In the genomic region with DNA sequence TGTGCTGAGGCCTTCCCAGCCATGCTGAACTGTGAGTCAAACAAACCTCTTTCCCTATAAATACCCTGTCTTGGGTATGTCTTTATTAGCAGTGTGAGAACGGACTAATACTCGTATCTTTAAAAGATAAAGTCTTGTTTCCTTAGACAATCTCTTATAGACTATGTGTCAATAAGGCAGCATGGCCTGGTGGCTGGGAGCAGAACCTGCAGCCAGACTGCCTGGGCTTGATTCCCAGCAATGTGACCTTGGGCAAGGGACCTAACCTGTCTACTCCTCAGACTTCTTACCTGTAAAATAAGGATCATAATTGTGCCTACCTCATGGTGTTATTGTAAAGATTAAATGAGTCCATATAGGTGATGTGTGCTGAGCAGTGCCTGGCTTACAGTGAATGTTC, we compare ENCODE assay signal across 24 cellular contexts.
"Had no signal": no experiment of that assay in that cellular context is flagged by ENCODE, and none has a peak within 500 bp of the region (broad histone marks: within the 10 kb centered on the region; RNA-seq: fewer than 3 reads in every experiment).

No MANE protein-coding gene starts in this region.

- FAIRE-seq: keratinocyte, urothelium cell line had no signal

- H3K36me3 ChIP-seq: left lung, lower lobe of right lung, neutrophil, right atrium auricular region, right lobe of liver, thyroid gland, upper lobe of right lung had no signal

- H3K27ac ChIP-seq: left lung, lower lobe of right lung, neutrophil, right atrium auricular region, right lobe of liver, testis, thyroid gland, upper lobe of right lung had no signal

- ATAC-seq: left cardiac atrium; left lung; lower lobe of right lung; naive thymus-derived CD8-positive, alpha-beta T cell; stimulated activated memory B cell treated with anti-CD40 and anti-IgM and Interleukin-4, amounts not matched to agents 10 μg/mL and 1 μg/mL and 100 μg/mL, for 72 hours; stimulated activated naive CD8-positive, alpha-beta T cell treated with anti-CD3 and anti-CD28 coated beads, Interleukin-15, amount 100 ng/mL, for 72 hours; upper lobe of right lung had no signal

- H3K4me3 ChIP-seq: left lung, lower lobe of right lung, right atrium auricular region, right lobe of liver, smooth muscle cell, testis, thyroid gland, upper lobe of right lung had no signal

- H3K9me3 ChIP-seq: left lung, lower lobe of right lung, neutrophil, right atrium auricular region, right lobe of liver, testis, thyroid gland, upper lobe of right lung had no signal

- H3K27me3 ChIP-seq: left lung, neutrophil, right atrium auricular region, right lobe of liver, testis, thyroid gland, upper lobe of right lung had no signal

- DNase-seq: kidney glomerular epithelial cell; left cardiac atrium; left lung; lower lobe of right lung; mammary epithelial cell; mesenchymal stem cell; naive thymus-derived CD8-positive, alpha-beta T cell; right lobe of liver; stimulated activated CD4-positive, alpha-beta T cell treated with anti-CD3 and anti-CD28 coated beads, Interleukin-1b, Interleukin-23, amount 100 ng/mL, for 48 hours; stimulated activated CD4-positive, alpha-beta T cell treated with anti-CD3 and anti-CD28 coated beads, Interleukin-2, amount 100 ng/mL, for 48 hours; stimulated activated CD4-positive, alpha-beta T cell treated with anti-CD3 and anti-CD28 coated beads, Interleukin-4, amount 100 ng/mL, for 4 hours; stimulated activated CD8-positive, alpha-beta memory T cell treated with anti-CD3 and anti-CD28 coated beads, Interleukin-4, amount 100 ng/mL, for 48 hours; stimulated activated naive CD4-positive, alpha-beta T cell treated with Interleukin-2 at 50 U/mL for 16 hours; stimulated activated naive CD8-positive, alpha-beta T cell treated with anti-CD3 and anti-CD28 coated beads, Interleukin-15, amount 100 ng/mL, for 72 hours; testis; thyroid gland; trophoblast cell; upper lobe of right lung had no signal

- H3K4me1 ChIP-seq: left lung, lower lobe of right lung, right atrium auricular region, right lobe of liver, testis, thyroid gland, upper lobe of right lung had no signal
